Comparison of ENCODE assay signal across 27 cellular contexts in genomic region chr5:2196989-2197531, GRCh38.
"Had no signal": no experiment of that assay in that cellular context is flagged by ENCODE, and none has a peak within 500 bp of the region (broad histone marks: within the 10 kb centered on the region; RNA-seq: fewer than 3 reads in every experiment).

No MANE protein-coding gene starts in this region.

- H3K27ac Mint-ChIP-seq: activated CD8-positive, alpha-beta T cell treated with anti-CD3 and anti-CD28 coated beads, Interleukin-2, amount 10 ng/mL, durations not matched to agents 7 days and 5 days; activated naive CD8-positive, alpha-beta T cell treated with anti-CD3 and anti-CD28 coated beads, Interleukin-2, amount 50 U/mL, for 24 hours; activated T-helper 1 cell treated with anti-CD3 and anti-CD28 coated beads, Interleukin-12 subunit alpha, Interleukin-12 subunit beta, Interleukin-2, Interleukin-4 antibody, amounts not matched to agents 30 ng/mL and 10 ng/mL and 1 ng/mL, durations not matched to agents 14 hours and 24 hours and 36 hours; stimulated activated memory B cell treated with anti-CD40 and anti-IgM and Interleukin-4, amounts not matched to agents 10 μg/mL and 1 μg/mL and 100 μg/mL, for 72 hours had no signal

- H3K4me1 ChIP-seq: pancreas, right lobe of liver, stomach, upper lobe of left lung had no signal

- H3K4me3 ChIP-seq: cardiac muscle cell, pancreas, right lobe of liver, stomach, suprapubic skin, upper lobe of left lung had no signal

- H3K27me3 Mint-ChIP-seq: activated naive CD8-positive, alpha-beta T cell treated with anti-CD3 and anti-CD28 coated beads, Interleukin-2, amount 50 U/mL, for 24 hours had no signal

- H3K4me1 Mint-ChIP-seq: activated naive CD8-positive, alpha-beta T cell treated with anti-CD3 and anti-CD28 coated beads, Interleukin-2, amount 50 U/mL, for 24 hours; immature natural killer cell; stimulated activated memory B cell treated with anti-CD40 and anti-IgM and Interleukin-4, amounts not matched to agents 10 μg/mL and 1 μg/mL and 100 μg/mL, for 72 hours had no signal

- DNase-seq: activated CD4-positive, alpha-beta T cell treated with anti-CD3 and anti-CD28 coated beads for 1 hour; activated CD4-positive, alpha-beta T cell treated with anti-CD3 and anti-CD28 coated beads, Interleukin-2, amount 50 U/mL, for 1 hour; activated CD8-positive, alpha-beta T cell treated with anti-CD3 and anti-CD28 coated beads, Interleukin-2, amount 10 ng/mL, durations not matched to agents 7 days and 5 days; activated gamma-delta T cell; activated naive CD4-positive, alpha-beta T cell treated with anti-CD3 and anti-CD28 coated beads, Interleukin-2, amount 50 U/mL, for 16 hours; activated naive CD8-positive, alpha-beta T cell treated with anti-CD3 and anti-CD28 coated beads, Interleukin-2, amount 50 U/mL, for 24 hours; dermis blood vessel endothelial cell; effector memory CD4-positive, alpha-beta T cell; foreskin melanocyte; immature natural killer cell; kidney glomerular epithelial cell; left ventricle myocardium superior; mammary epithelial cell; midbrain; pancreas; right lobe of liver; small intestine; stimulated activated CD4-positive, alpha-beta T cell treated with anti-CD3 and anti-CD28 coated beads, Interleukin-2, amount 100 ng/mL, for 24 hours; stomach; T-helper 9 cell had no signal

- H3K9me3 ChIP-seq: neutrophil, pancreas, right lobe of liver, suprapubic skin had no signal

- H3K36me3 ChIP-seq: cardiac muscle cell, neutrophil, pancreas, right lobe of liver, stomach, suprapubic skin, upper lobe of left lung had no signal

- H3K27me3 ChIP-seq: neutrophil, pancreas, right lobe of liver, upper lobe of left lung had no signal

- H3K9me3 Mint-ChIP-seq: stimulated activated memory B cell treated with anti-CD40 and anti-IgM and Interleukin-4, amounts not matched to agents 10 μg/mL and 1 μg/mL and 100 μg/mL, for 72 hours had no signal

- H3K36me3 Mint-ChIP-seq: immature natural killer cell; stimulated activated memory B cell treated with anti-CD40 and anti-IgM and Interleukin-4, amounts not matched to agents 10 μg/mL and 1 μg/mL and 100 μg/mL, for 72 hours had no signal

- H3K4me3 Mint-ChIP-seq: activated CD8-positive, alpha-beta T cell treated with anti-CD3 and anti-CD28 coated beads, Interleukin-2, amount 10 ng/mL, durations not matched to agents 7 days and 5 days; activated naive CD8-positive, alpha-beta T cell treated with anti-CD3 and anti-CD28 coated beads, Interleukin-2, amount 50 U/mL, for 24 hours; activated T-helper 1 cell treated with anti-CD3 and anti-CD28 coated beads, Interleukin-12 subunit alpha, Interleukin-12 subunit beta, Interleukin-2, Interleukin-4 antibody, amounts not matched to agents 30 ng/mL and 10 ng/mL and 1 ng/mL, durations not matched to agents 14 hours and 24 hours and 36 hours; immature natural killer cell; stimulated activated memory B cell treated with anti-CD40 and anti-IgM and Interleukin-4, amounts not matched to agents 10 μg/mL and 1 μg/mL and 100 μg/mL, for 72 hours had no signal

- H3K27ac ChIP-seq: cardiac muscle cell, neutrophil, pancreas, right lobe of liver, stomach, suprapubic skin, upper lobe of left lung had no signal

- ATAC-seq: activated CD8-positive, alpha-beta T cell treated with anti-CD3 and anti-CD28 coated beads, Interleukin-2, amount 10 ng/mL, durations not matched to agents 7 days and 5 days; activated naive CD8-positive, alpha-beta T cell treated with anti-CD3 and anti-CD28 coated beads, Interleukin-2, amount 50 U/mL, for 24 hours; esophagus mucosa; left ventricle myocardium superior; pancreas; right lobe of liver; stimulated activated memory B cell treated with anti-CD40 and anti-IgM and Interleukin-4, amounts not matched to agents 10 μg/mL and 1 μg/mL and 100 μg/mL, for 72 hours had no signal
